In the genomic region with DNA sequence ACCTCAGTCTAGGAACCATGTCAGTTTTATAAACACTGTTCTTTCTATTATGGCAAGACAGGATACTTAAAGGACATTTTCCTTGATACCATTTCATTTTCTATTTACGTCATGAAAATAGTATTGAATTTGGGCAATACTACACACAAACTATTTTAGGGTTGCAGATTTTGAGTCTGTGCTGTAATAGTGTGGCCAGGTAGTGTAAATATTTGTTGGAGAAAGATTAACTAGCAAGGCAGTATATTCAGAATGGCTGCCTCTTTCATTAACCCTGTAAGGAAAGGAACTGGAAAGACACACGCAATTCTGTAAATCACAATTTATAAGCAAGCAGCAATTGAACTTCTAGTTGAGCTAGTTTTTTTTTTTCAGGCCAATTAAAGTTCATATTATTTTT, we compare ENCODE assay signal across 24 cellular contexts. TPM values are rescaled to one million over a fixed set of nuclear protein-coding genes. Genes with fewer than 3 reads are reported as not detected.
DNase-seq lines count a peak whose midpoint lies in the region; ATAC-seq and TF ChIP-seq lines count a peak whose summit lies in the region.
"Had no signal": no experiment of that assay in that cellular context is flagged by ENCODE, and none has a peak within 500 bp of the region (broad histone marks: within the 10 kb centered on the region; RNA-seq: fewer than 3 reads in every experiment).

No MANE protein-coding gene starts in this region.

- H3K4me1 Mint-ChIP-seq in Caco-2 (ENCODE audit: low read depth, unreplicated experiment): peaks cover 8% of the 10 kb centered on the region
- H3K4me1 Mint-ChIP-seq in osteocyte (ENCODE audit: unreplicated experiment): peaks cover 8% of the 10 kb centered on the region

- POLR2A ChIA-PET in Caco-2 (lab: Charles Lee): no interaction called here

- H3K36me3 Mint-ChIP-seq in Caco-2 (ENCODE audit: insufficient read depth, unreplicated experiment) (no peaks in the 10 kb centered on the region), osteocyte (ENCODE audit: unreplicated experiment) (no peaks in the 10 kb centered on the region)

- H3K4me3 Mint-ChIP-seq in Caco-2 (ENCODE audit: unreplicated experiment) (peak overlapping the region; percentile 13), osteocyte (ENCODE audit: unreplicated experiment) (no peak overlapping the region)
- H3K4me3 Mint-ChIP-seq: HFFc6 had no signal

- H3K9me3 ChIP-seq in Caco-2 (no peaks in the 10 kb centered on the region), right lobe of liver (no peaks in the 10 kb centered on the region), tibial nerve (no peaks in the 10 kb centered on the region)
- H3K9me3 ChIP-seq: Peyer's patch, SJCRH30 had no signal

- intact Hi-C loops in Caco-2 (cut with micrococcal nuclease; ENCODE audit: unreplicated experiment): no loop called here
- intact Hi-C loops in right lobe of liver (cut with DNase I): no loop called here

- no peak for DNase-seq in Caco-2
- no peak for DNase-seq in right lobe of liver
- no peak for DNase-seq in tibial nerve (ENCODE audit: low spot score in 2 of 2)
- DNase-seq in stimulated activated CD4-positive, alpha-beta T cell treated with anti-CD3 and anti-CD28 coated beads, Interleukin-4, amount 100 ng/mL, for 1 hour: no peak
- DNase-seq in osteocyte (ENCODE audit: extremely low spot score, unreplicated experiment): no peak
- DNase-seq in NCI-H82 treated with DMSO at 0.1 percent for 48 hours (lab: John Stamatoyannopoulos, UW; ENCODE audit: unreplicated experiment): no peak
- DNase-seq: DMS53, GF-D8, H9, HFFc6, Karpas-422, MV-4-11, NCI-H1105 treated with DMSO at 0.1 percent for 48 hours, NCI-H2029 treated with DMSO at 0.1 percent for 48 hours, NCI-H2171, NCI-H524 treated with DMSO at 0.1 percent for 48 hours, NCI-H82, Peyer's patch, SJCRH30 had no signal

- H3K27ac Mint-ChIP-seq in Caco-2 (ENCODE audit: unreplicated experiment) (no peak overlapping the region), osteocyte (ENCODE audit: unreplicated experiment) (no peak overlapping the region)
- H3K27ac Mint-ChIP-seq: CD14-positive monocyte, H9, HFFc6 had no signal

- H3K27me3 ChIP-seq in Caco-2 (replicated peaks; ENCODE audit: control insufficient read depth, insufficient read depth, low read length) (no peaks in the 10 kb centered on the region), right lobe of liver (no peaks in the 10 kb centered on the region), tibial nerve (peaks cover 0 to 29% of the 10 kb centered on the region in 2 donors)

- no TSS peak for BruUV-seq in Caco-2 (replicated peaks; lab: Mats Ljungman, UMichigan)

- TF ChIP-seq POLR2A in right lobe of liver (IDR thresholded peaks at IDR 0.05) (peak; percentile 23), tibial nerve (IDR thresholded peaks at IDR 0.05) (no peak)

- peak overlapping the region; percentile 8 for H3K27ac ChIP-seq in cingulate gyrus (ENCODE audit: low read depth, low read length)
- peak overlapping the region; percentile 55 to 99 (median 73) for H3K27ac ChIP-seq in right lobe of liver
- peak overlapping the region; percentile 78 to 92 (median 84) for H3K27ac ChIP-seq in tibial nerve
- H3K27ac ChIP-seq: Peyer's patch, SJCRH30 had no signal

- peaks cover 6% of the 10 kb centered on the region for H3K27me3 Mint-ChIP-seq in Caco-2 (ENCODE audit: insufficient read depth, unreplicated experiment)
- peaks cover 88% of the 10 kb centered on the region for H3K27me3 Mint-ChIP-seq in osteocyte (ENCODE audit: unreplicated experiment)

- H3K4me3 ChIP-seq in Caco-2 (ENCODE audit: low read depth, low read length) (no peak overlapping the region), right lobe of liver (peak overlapping the region; percentile 49 to 71 (median 57)), tibial nerve (no peak overlapping the region)
- H3K4me3 ChIP-seq: SJCRH30 had no signal

- CTCF ChIA-PET in Caco-2 (lab: Charles Lee): no interaction called here

- 11% methylated on average over 2 of the region's 2 CpGs for WGBS in right lobe of liver (ENCODE audit: insufficient coverage, low coverage, low lambda C conversion rate, missing lambda C conversion rate)
- 44 to 51% methylated on average over 2 of the region's 2 CpGs for WGBS in tibial nerve, 2 donors

- H3K4me1 ChIP-seq in Caco-2 (peaks cover 33% of the 10 kb centered on the region), right lobe of liver (peaks cover 0 to 45% (median 13%) of the 10 kb centered on the region in 4 donors), tibial nerve (peaks cover 0 to 36% (median 10%) of the 10 kb centered on the region in 4 donors)
- H3K4me1 ChIP-seq: SJCRH30 had no signal

- H3K36me3 ChIP-seq in Caco-2 (ENCODE audit: control insufficient read depth, insufficient read depth, low read length): no peaks in the 10 kb centered on the region
- H3K36me3 ChIP-seq in right lobe of liver: no peaks in the 10 kb centered on the region
- no peaks in the 10 kb centered on the region for H3K36me3 ChIP-seq in tibial nerve
- H3K36me3 ChIP-seq: Peyer's patch, SJCRH30 had no signal

- no peak for TF ChIP-seq EP300 in tibial nerve (IDR thresholded peaks at IDR 0.05)

- TF ChIP-seq CTCF in Caco-2 (IDR thresholded peaks at IDR 0.05; ENCODE audit: insufficient read depth in 1 of 2, low read depth in 1 of 2, low read length in 1 of 2, severe bottlenecking in 1 of 2, unreplicated experiment in 1 of 2) (no peak), right lobe of liver (IDR thresholded peaks at IDR 0.05) (no peak), tibial nerve (IDR thresholded peaks at IDR 0.05) (no peak), osteocyte (IDR thresholded peaks at IDR 0.05) (no peak)

- ATAC-seq in right lobe of liver: peak; percentile 62 to 79 (median 72)

- H3K9me3 Mint-ChIP-seq in Caco-2 (ENCODE audit: unreplicated experiment) (no peaks in the 10 kb centered on the region), osteocyte (ENCODE audit: unreplicated experiment) (no peaks in the 10 kb centered on the region)
- H3K9me3 Mint-ChIP-seq: H9, HFFc6 had no signal

RNA-seq across cellular contexts. Expression of a gene that starts 2.0 kb away (rescaled TPM):
- total RNA-seq in Caco-2 (2022): 0.05 and 0.14 TPM in 2 replicates
- total RNA-seq in right lobe of liver: 10 to 100 TPM in 1 of 6 experiments, 1 to 10 TPM in 5; 2.7 to 10.1 (median 4.5) TPM
- 1 to 10 TPM; 1.8 to 3.7 (median 2.6) TPM for total RNA-seq in tibial nerve
- total RNA-seq in osteocyte: 0.18 and 0.24 TPM in 2 replicates
- total RNA-seq: A172, H9, HFFc6, M059J, OCI-LY7 had no signal

Comparison
In these comparisons a context has a peak if more than half of its experiments do, and no peak if none do; other contexts are left out.
1. H3K4me3 ChIP-seq: peak in right lobe of liver (3 of 3); none in Caco-2 (single experiment) and tibial nerve (0 of 4).
2. H3K27ac ChIP-seq: peak in every context shown above with its lines; median percentile 84 in tibial nerve; 73 in right lobe of liver; 8 in cingulate gyrus.